Comparison of ENCODE assay signal across 18 cellular contexts in genomic region chr1:29311352-29312030, GRCh38.
DNase-seq lines count a peak whose midpoint lies in the region; ATAC-seq, FAIRE-seq and TF ChIP-seq lines count a peak whose summit lies in the region.
"Had no signal": no experiment of that assay in that cellular context is flagged by ENCODE, and none has a peak within 500 bp of the region (broad histone marks: within the 10 kb centered on the region; RNA-seq: fewer than 3 reads in every experiment).

No MANE protein-coding gene starts in this region.

- no peak overlapping the region for H3K23ac ChIP-seq in H1 (ENCODE audit: insufficient read length)

- H2BK20ac ChIP-seq in H1 (ENCODE audit: low read length): 0 out of 2 replicates have a peak overlapping the region, but pooled peaks have one; percentile 6

- no peak overlapping the region for H3K14ac ChIP-seq in H1 (ENCODE audit: insufficient read length)

- no peak overlapping the region for H2BK12ac ChIP-seq in H1 (ENCODE audit: low read depth, low read length)

- intact Hi-C loops in aorta (cut with DNase I): no loop called here

- H3K27me3 ChIP-seq in WERI-Rb-1 (ENCODE audit: insufficient read depth, low read depth, severe bottlenecking) (no peaks in the 10 kb centered on the region), H1 (replicated peaks in 1 of 4; ENCODE audit: control insufficient read depth in 3 of 4, extremely low read depth in 1 of 4, insufficient read depth in 3 of 4, low read length in 3 of 4) (no peaks in the 10 kb centered on the region), osteoblast (ENCODE audit: insufficient read depth, low read length) (no peaks in the 10 kb centered on the region), aorta (ENCODE audit: control insufficient read depth in 1 of 2, insufficient read depth in 2 of 2, low read length in 1 of 2) (no peaks in the 10 kb centered on the region)
- H3K27me3 ChIP-seq: BLaER1 had no signal

- no peak for TF ChIP-seq EP300 in H1 (IDR thresholded peaks at IDR 0.05; ENCODE audit: borderline replicate concordance in 1 of 2, low read depth in 2 of 2, low read length in 2 of 2)

- H4K8ac ChIP-seq in H1 (ENCODE audit: extremely low read depth, insufficient read depth, low read length): no peak overlapping the region

- H2AFZ ChIP-seq in H1 (ENCODE audit: low read length) (no peak overlapping the region), osteoblast (ENCODE audit: low read length) (no peak overlapping the region)
- H2AFZ ChIP-seq: GM23338 had no signal

- no peak overlapping the region for H4K5ac ChIP-seq in H1 (ENCODE audit: insufficient read length, low read depth, low read length)

- WGBS in H1 (ENCODE audit: extremely low coverage in 1 of 2, insufficient coverage in 1 of 2, insufficient read length in 1 of 2, insufficient replicate concordance in 2 of 2, low coverage in 1 of 2, low lambda C conversion rate in 2 of 2, missing lambda C conversion rate in 1 of 2), 2 experiments: 89% methylated on average over 16 of the region's 16 CpGs; no CpG with 5 or more reads in 1 of the 2 experiments
- 94 to 96% methylated on average over 16 of the region's 16 CpGs for WGBS in aorta, 2 donors

- H3K4ac ChIP-seq in H1 (replicated peaks; ENCODE audit: insufficient read length, low read depth, low read length): no peak overlapping the region

- H4K20me1 ChIP-seq in H1 (replicated peaks in 1 of 2; ENCODE audit: control insufficient read depth in 1 of 2, insufficient read depth in 2 of 2, low read length in 2 of 2): peaks cover 0 to 10% of the 10 kb centered on the region in 2 experiments
- H4K20me1 ChIP-seq in osteoblast (ENCODE audit: insufficient read depth, low read length): no peaks in the 10 kb centered on the region
- H4K20me1 ChIP-seq: BLaER1 had no signal

- H3K9me3 ChIP-seq in WERI-Rb-1 (ENCODE audit: severe bottlenecking) (no peaks in the 10 kb centered on the region), H1 (ENCODE audit: insufficient read depth in 2 of 2, low read depth in 1 of 2, low read length in 1 of 2) (no peaks in the 10 kb centered on the region), osteoblast (ENCODE audit: low read depth, low read length) (no peaks in the 10 kb centered on the region), aorta (ENCODE audit: control insufficient read depth, low read length) (no peaks in the 10 kb centered on the region)
- H3K9me3 ChIP-seq: A549, BLaER1, Caco-2 had no signal

- no peak overlapping the region for H2BK15ac ChIP-seq in H1 (ENCODE audit: low read length)

- DNase-seq in WERI-Rb-1: no peak
- DNase-seq in H1 (ENCODE audit: low read depth in 1 of 2, low spot score in 2 of 2): no peak
- DNase-seq in osteoblast (ENCODE audit: insufficient read length, low spot score, missing footprints): peak; percentile 62
- DNase-seq in aorta: peak in 1 of 2 donors; percentile 35
- DNase-seq in GM10266 (ENCODE audit: extremely low spot score): no peak
- no peak for DNase-seq in DMS79 treated with DMSO at 0.1 percent for 48 hours (lab: John Stamatoyannopoulos, UW)
- DNase-seq: AML-193; Caco-2; CD8-positive, alpha-beta memory T cell; GF-D8; HCEC 1CT; HFFc6 had no signal

- H3K79me2 ChIP-seq in H1 (ENCODE audit: control insufficient read depth in 1 of 2, insufficient read depth in 2 of 2, low read length in 2 of 2) (no peaks in the 10 kb centered on the region), osteoblast (ENCODE audit: insufficient read depth, low read length) (no peaks in the 10 kb centered on the region)

- H3K36me3 ChIP-seq in WERI-Rb-1 (peaks cover 23% of the 10 kb centered on the region), H1 (ENCODE audit: control insufficient read depth in 2 of 4, insufficient read depth in 4 of 4, low read length in 3 of 4) (peaks cover 0 to 11% (median 0%) of the 10 kb centered on the region in 4 experiments; a peak in 4 of 8 replicates), osteoblast (ENCODE audit: insufficient read depth, low read length) (no peaks in the 10 kb centered on the region), aorta (ENCODE audit: control insufficient read depth in 1 of 2, insufficient read depth in 2 of 2, low read length in 1 of 2) (peaks cover 0 to 2% of the 10 kb centered on the region in 2 donors)
- H3K36me3 ChIP-seq: BLaER1 had no signal

- POLR2A ChIA-PET in H1 (lab: Charles Lee; ENCODE audit: partially characterized antibody): interaction anchor here (0.6 kb wide), 1 partner anchor 27 kb away, joined by 3 read pairs; no protein-coding TSS in a partner anchor

- H3K4me3 ChIP-seq in WERI-Rb-1 (ENCODE audit: low read depth, low read length) (no peak overlapping the region), H1 (ENCODE audit: extremely low read depth in 1 of 4, insufficient read depth in 2 of 4, low read depth in 3 of 4, low read length in 4 of 4) (no peak overlapping the region), osteoblast (ENCODE audit: insufficient read depth, low read length) (no peak overlapping the region), aorta (ENCODE audit: low read length in 2 of 2) (no peak overlapping the region)
- H3K4me3 ChIP-seq: A549, BLaER1, GM23338 had no signal

- TF ChIP-seq RAD21 in H1 (IDR thresholded peaks at IDR 0.05 in 1 of 2, conservative IDR thresholded peaks at IDR 0.05 in 1 of 2; ENCODE audit: low read depth in 2 of 2, low read length in 2 of 2): no peak

- no peak overlapping the region for H3K9ac ChIP-seq in H1 (replicated peaks in 1 of 4; ENCODE audit: extremely low read depth in 1 of 4, low read depth in 3 of 4, low read length in 3 of 4)
- H3K9ac ChIP-seq: BLaER1 had no signal

- H2BK5ac ChIP-seq in H1 (ENCODE audit: low read depth, low read length): no peak overlapping the region

- H3K27ac ChIP-seq in WERI-Rb-1 (peak overlapping the region; percentile 15), H1 (ENCODE audit: low read depth, low read length) (no peak overlapping the region), osteoblast (ENCODE audit: low read depth, low read length) (no peak overlapping the region), aorta (ENCODE audit: low read depth in 1 of 2, low read length in 2 of 2) (no peak overlapping the region)
- H3K27ac ChIP-seq: A549, BLaER1 had no signal

- TF ChIP-seq CTCF in WERI-Rb-1 (IDR thresholded peaks at IDR 0.05; ENCODE audit: low read depth, low read length) (no peak), H1 (IDR thresholded peaks at IDR 0.05; ENCODE audit: control extremely low read depth in 1 of 3, insufficient read depth in 1 of 3, low read depth in 1 of 3, low read length in 3 of 3) (no peak), osteoblast (IDR thresholded peaks at IDR 0.05; ENCODE audit: extremely low read depth, low read depth, low read length) (no peak), GM10266 (IDR thresholded peaks at IDR 0.05; ENCODE audit: control insufficient read depth, insufficient read depth, low read depth, missing control alignments) (no peak)

- H3K23me2 ChIP-seq in H1 (ENCODE audit: low read depth, low read length): no peaks in the 10 kb centered on the region; the same call in 1 of the 2 replicates

- no peaks in the 10 kb centered on the region for H3K79me1 ChIP-seq in H1 (ENCODE audit: low read depth, low read length)

- H3K4me1 ChIP-seq in H1 (replicated peaks in 1 of 4; ENCODE audit: control insufficient read depth in 3 of 4, insufficient read depth in 4 of 4, low read length in 3 of 4) (no peaks in the 10 kb centered on the region), osteoblast (ENCODE audit: insufficient read depth, low read length) (no peaks in the 10 kb centered on the region), aorta (ENCODE audit: control insufficient read depth in 1 of 2, insufficient read depth in 2 of 2, low read length in 2 of 2) (no peaks in the 10 kb centered on the region)
- H3K4me1 ChIP-seq: A549, BLaER1, Caco-2 had no signal

- no peak for TF ChIP-seq POLR2A in H1 (IDR thresholded peaks at IDR 0.05; ENCODE audit: control extremely low read depth in 1 of 2, low read depth in 2 of 2, low read length in 2 of 2)

- H3K56ac ChIP-seq in H1 (replicated peaks; ENCODE audit: insufficient read length, low read depth, low read length): no peak overlapping the region

- ATAC-seq in aorta (ENCODE audit: low FRiP score) (peak; percentile 10), GM18517 (IDR thresholded peaks at IDR 0.05; ENCODE audit: unreplicated experiment) (no peak)
- ATAC-seq: A549 had no signal

- H3K4me2 ChIP-seq in H1 (ENCODE audit: insufficient read depth in 1 of 2, low read depth in 2 of 2, low read length in 2 of 2) (no peak overlapping the region), osteoblast (ENCODE audit: insufficient read depth, low read length) (no peak overlapping the region)
- H3K4me2 ChIP-seq: A549, BLaER1, GM23338 had no signal

- FAIRE-seq in H1 (lab: Jason Lieb, UNC): no peak
- FAIRE-seq: A549, HepG2, HTR-8/SVneo had no signal

- CTCF ChIA-PET in H1 (lab: Charles Lee; ENCODE audit: partially characterized antibody): interaction anchor here (0.7 to 2.7 kb wide), 5 partner anchors 9 to 66 kb away, joined by 3 to 9 read pairs (median 4); no protein-coding TSS in a partner anchor

- no peak overlapping the region for H2AK5ac ChIP-seq in H1 (ENCODE audit: low read depth, low read length)

- H3K18ac ChIP-seq in H1 (ENCODE audit: extremely low read depth, low read length): no peak overlapping the region

- H4K91ac ChIP-seq in H1 (replicated peaks; ENCODE audit: insufficient read length, low read length): no peak overlapping the region

- H2BK120ac ChIP-seq in H1 (replicated peaks; ENCODE audit: low read depth, low read length): no peak overlapping the region

TF ChIP-seq in H1, 55 proteins besides CTCF, POLR2A, EP300 and RAD21:
- TF ChIP-seq CHD1 (IDR thresholded peaks at IDR 0.05; ENCODE audit: low read depth, low read length): no peak
- no peak for TF ChIP-seq MAX (IDR thresholded peaks at IDR 0.05)
- TF ChIP-seq RFX5 (IDR thresholded peaks at IDR 0.05; ENCODE audit: borderline replicate concordance, low read depth, low read length): no peak
